20 cellular contexts compared by ENCODE assay signal in genomic region chr18:69705987-69706386, GRCh38.
DNase-seq lines count a peak whose midpoint lies in the region; ATAC-seq and TF ChIP-seq lines count a peak whose summit lies in the region.
"Had no signal": no experiment of that assay in that cellular context is flagged by ENCODE, and none has a peak within 500 bp of the region (broad histone marks: within the 10 kb centered on the region; RNA-seq: fewer than 3 reads in every experiment).

No MANE protein-coding gene starts in this region.

- H3F3A ChIP-seq in GM23338 (replicated peaks; ENCODE audit: low read depth): no peaks in the 10 kb centered on the region

- in situ Hi-C loops in HAP-1 (cut with MboI; ENCODE audit: low sequenced_read_pairs): no loop called here

- H4K20me1 ChIP-seq in GM23338 (replicated peaks; ENCODE audit: insufficient read depth): no peaks in the 10 kb centered on the region

- H3K27ac Mint-ChIP-seq in GM23338 (no peak overlapping the region), WTC11 (peak overlapping the region; percentile 50)

- H3K27ac ChIP-seq in GM23338 (ENCODE audit: low read depth) (no peak overlapping the region), iPS-20b (ENCODE audit: low read length) (no peak overlapping the region), A673 (ENCODE audit: low read depth, low read length, poor library complexity, severe bottlenecking) (no peak overlapping the region)
- H3K27ac ChIP-seq: C4-2B, GM23248 had no signal

- H3K4me3 Mint-ChIP-seq in GM23338: peak overlapping the region; percentile 4; the same call in 1 of the 3 replicates
- H3K4me3 Mint-ChIP-seq in WTC11: peak overlapping the region; percentile 18

- H3K79me2 ChIP-seq in GM23338 (replicated peaks; ENCODE audit: insufficient read depth): no peaks in the 10 kb centered on the region

- CTCF ChIA-PET in WTC11 (lab: Charles Lee): no interaction called here
- CTCF ChIA-PET in A673 (lab: Charles Lee): no interaction called here

- H3K9me3 ChIP-seq in HAP-1: no peaks in the 10 kb centered on the region; the same call in 1 of the 2 replicates
- no peaks in the 10 kb centered on the region for H3K9me3 ChIP-seq in iPS-20b (ENCODE audit: insufficient read depth, low read depth, low read length)
- H3K9me3 ChIP-seq in A673 (ENCODE audit: low read depth, low read length, poor library complexity, severe bottlenecking): no peaks in the 10 kb centered on the region
- H3K9me3 ChIP-seq: MG63 had no signal

- H3K4me3 ChIP-seq in GM23338: no peak overlapping the region
- H3K4me3 ChIP-seq in HAP-1: no peak overlapping the region
- H3K4me3 ChIP-seq in iPS-20b (ENCODE audit: low read length): peak overlapping the region; percentile 41; the same call in 1 of the 2 replicates
- H3K4me3 ChIP-seq in A673 (ENCODE audit: low read depth, low read length, poor library complexity, severe bottlenecking): no peak overlapping the region
- H3K4me3 ChIP-seq: GM23248, MG63 had no signal

- H3K27me3 ChIP-seq in GM23338 (ENCODE audit: insufficient read depth) (peaks cover 44% of the 10 kb centered on the region), HAP-1 (ENCODE audit: low read depth) (no peaks in the 10 kb centered on the region), iPS-20b (ENCODE audit: insufficient read depth, low read length) (peaks cover 24% of the 10 kb centered on the region; the same call in 1 of the 2 replicates), A673 (replicated peaks; ENCODE audit: insufficient read depth, low read depth, low read length, poor library complexity) (no peaks in the 10 kb centered on the region)
- H3K27me3 ChIP-seq: MG63 had no signal

- H3K27me3 Mint-ChIP-seq in GM23338 (ENCODE audit: insufficient read depth, low read depth, poor library complexity) (peaks cover 23% of the 10 kb centered on the region), WTC11 (ENCODE audit: low read depth) (peaks cover 80% of the 10 kb centered on the region)

- no peak overlapping the region for H2AFZ ChIP-seq in GM23338
- H2AFZ ChIP-seq: GM23248 had no signal

- peak; percentile 98 for ATAC-seq in GM23338
- peak; percentile 96 for ATAC-seq in WTC11
- ATAC-seq in HG02610 (IDR thresholded peaks at IDR 0.05; ENCODE audit: unreplicated experiment): no peak
- ATAC-seq: PC-3 had no signal

- no peak overlapping the region for H3K9ac ChIP-seq in iPS-20b (ENCODE audit: low read depth, low read length)
- H3K9ac ChIP-seq: GM23248 had no signal

- H3K4me1 ChIP-seq in GM23338 (ENCODE audit: insufficient read depth): peaks cover 8% of the 10 kb centered on the region
- peaks cover 8% of the 10 kb centered on the region for H3K4me1 ChIP-seq in HAP-1
- peaks cover 13% of the 10 kb centered on the region; the same call in 1 of the 2 replicates for H3K4me1 ChIP-seq in iPS-20b (ENCODE audit: insufficient read depth, low read length)
- no peaks in the 10 kb centered on the region for H3K4me1 ChIP-seq in A673 (ENCODE audit: insufficient read depth, low read length, poor library complexity, severe bottlenecking)

- peak; percentile 92 for DNase-seq in GM23338 (ENCODE audit: low spot score)
- DNase-seq in HAP-1 (ENCODE audit: low spot score in 2 of 2): peak; percentile 31 to 86
- no peak for DNase-seq in WTC11 (ENCODE audit: low spot score)
- DNase-seq in A673 (ENCODE audit: low spot score): no peak
- no peak for DNase-seq in NCI-H2171 treated with DMSO at 0.1 percent for 48 hours (lab: John Stamatoyannopoulos, UW)
- DNase-seq: AML-193, DMS 273 treated with DMSO at 0.1 percent for 48 hours, GF-D8, GM23248, IMR-90, MG63, NCI-H1092, NCI-H1436 treated with DMSO at 0.1 percent for 48 hours, NCI-H2029, NCI-H446 treated with DMSO at 0.1 percent for 48 hours, NCI-H69, PC-3 had no signal

- peaks cover 16% of the 10 kb centered on the region for H3K4me1 Mint-ChIP-seq in GM23338
- H3K4me1 Mint-ChIP-seq in WTC11: peaks cover 33% of the 10 kb centered on the region

- intact Hi-C loops in A673 (cut with micrococcal nuclease; ENCODE audit: unreplicated experiment): no loop called here

- BruUV-seq in A673 (replicated peaks; lab: Mats Ljungman, UMichigan): no TSS peak

- 0 out of 2 replicates have a peak overlapping the region, but pooled peaks have one; percentile 16 for H3K4me2 ChIP-seq in GM23338

- H3K36me3 ChIP-seq in GM23338 (ENCODE audit: insufficient read depth): no peaks in the 10 kb centered on the region
- H3K36me3 ChIP-seq in HAP-1 (replicated peaks): no peaks in the 10 kb centered on the region
- no peaks in the 10 kb centered on the region for H3K36me3 ChIP-seq in iPS-20b (ENCODE audit: insufficient read depth, low read depth, low read length)
- no peaks in the 10 kb centered on the region for H3K36me3 ChIP-seq in A673 (ENCODE audit: insufficient read depth, low read length, poor library complexity, severe bottlenecking)

- H3K9me2 ChIP-seq in GM23338 (ENCODE audit: insufficient read depth): no peaks in the 10 kb centered on the region

- H3K9me3 Mint-ChIP-seq in GM23338 (peaks cover 16% of the 10 kb centered on the region; the same call in 2 of the 3 replicates), WTC11 (no peaks in the 10 kb centered on the region; the same call in 1 of the 2 replicates)

- H3K36me3 Mint-ChIP-seq in GM23338 (ENCODE audit: low read depth) (peaks cover 8% of the 10 kb centered on the region; the same call in 2 of the 3 replicates), WTC11 (no peaks in the 10 kb centered on the region; the same call in 1 of the 2 replicates)

- POLR2A ChIA-PET in WTC11 (lab: Charles Lee): no interaction called here
- POLR2A ChIA-PET in A673 (lab: Charles Lee; ENCODE audit: low non-redundant PET): no interaction called here

- TF ChIP-seq CTCF in GM23338 (conservative IDR thresholded peaks at IDR 0.05; ENCODE audit: low read depth in 2 of 2): no peak
- TF ChIP-seq CTCF in WTC11 (IDR thresholded peaks at IDR 0.05): no peak
- TF ChIP-seq CTCF in A673 (conservative IDR thresholded peaks at IDR 0.05; ENCODE audit: low read depth, low read length): no peak

TF ChIP-seq in GM23338, 12 proteins besides CTCF, POLR2A, EP300 and RAD21 (continues in another document):
- TF ChIP-seq CREB1 (CRISPR knock-in tag; IDR thresholded peaks at IDR 0.05; ENCODE audit: low read depth) (no peak), ETS1 (IDR thresholded peaks at IDR 0.05) (peak; percentile 46; the same call in 1 of the 2 replicates), EZH2 (IDR thresholded peaks at IDR 0.05; ENCODE audit: low read depth, unreplicated experiment) (no peak), POLR2AphosphoS5 (IDR thresholded peaks at IDR 0.05; ENCODE audit: low read depth) (peak; percentile 67), ZNF114 (CRISPR knock-in tag; IDR thresholded peaks at IDR 0.05) (no peak), NANOG (IDR thresholded peaks at IDR 0.05; ENCODE audit: borderline replicate concordance) (peak; percentile 98), STAT1 (IDR thresholded peaks at IDR 0.05; ENCODE audit: unreplicated experiment) (no peak), EZH2phosphoT487 (IDR thresholded peaks at IDR 0.05; ENCODE audit: unreplicated experiment) (no peak)

TF ChIP-seq in WTC11, 78 proteins besides CTCF, POLR2A, EP300 and RAD21 (continues in another document):
- TF ChIP-seq FOXK1 (CRISPR knock-in tag; IDR thresholded peaks at IDR 0.05) (peak; percentile 48; the same call in 1 of the 2 replicates), ZNF512 (CRISPR knock-in tag; IDR thresholded peaks at IDR 0.05; ENCODE audit: borderline replicate concordance) (no peak)
- TF ChIP-seq, protein P1, sequence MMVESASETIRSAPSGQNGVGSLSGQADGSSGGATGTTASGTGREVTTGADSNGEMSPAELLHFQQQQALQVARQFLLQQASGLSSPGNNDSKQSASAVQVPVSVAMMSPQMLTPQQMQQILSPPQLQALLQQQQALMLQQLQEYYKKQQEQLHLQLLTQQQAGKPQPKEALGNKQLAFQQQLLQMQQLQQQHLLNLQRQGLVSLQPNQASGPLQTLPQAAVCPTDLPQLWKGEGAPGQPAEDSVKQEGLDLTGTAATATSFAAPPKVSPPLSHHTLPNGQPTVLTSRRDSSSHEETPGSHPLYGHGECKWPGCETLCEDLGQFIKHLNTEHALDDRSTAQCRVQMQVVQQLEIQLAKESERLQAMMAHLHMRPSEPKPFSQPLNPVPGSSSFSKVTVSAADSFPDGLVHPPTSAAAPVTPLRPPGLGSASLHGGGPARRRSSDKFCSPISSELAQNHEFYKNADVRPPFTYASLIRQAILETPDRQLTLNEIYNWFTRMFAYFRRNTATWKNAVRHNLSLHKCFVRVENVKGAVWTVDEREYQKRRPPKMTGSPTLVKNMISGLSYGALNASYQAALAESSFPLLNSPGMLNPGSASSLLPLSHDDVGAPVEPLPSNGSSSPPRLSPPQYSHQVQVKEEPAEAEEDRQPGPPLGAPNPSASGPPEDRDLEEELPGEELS (CRISPR knock-in tag; IDR thresholded peaks at IDR 0.05): peak; percentile 72; the same call in 1 of the 2 replicates

Comparison
In these comparisons a context has a peak if more than half of its experiments do, and no peak if none do; other contexts are left out.
1. DNase-seq: peak in GM23338 (single experiment) and HAP-1 (2 of 2); none in WTC11 (single experiment), A673 (single experiment) and NCI-H2171 treated with DMSO at 0.1 percent for 48 hours (single experiment).